ENCODE assay signal across 1 cellular context in the genomic region with DNA sequence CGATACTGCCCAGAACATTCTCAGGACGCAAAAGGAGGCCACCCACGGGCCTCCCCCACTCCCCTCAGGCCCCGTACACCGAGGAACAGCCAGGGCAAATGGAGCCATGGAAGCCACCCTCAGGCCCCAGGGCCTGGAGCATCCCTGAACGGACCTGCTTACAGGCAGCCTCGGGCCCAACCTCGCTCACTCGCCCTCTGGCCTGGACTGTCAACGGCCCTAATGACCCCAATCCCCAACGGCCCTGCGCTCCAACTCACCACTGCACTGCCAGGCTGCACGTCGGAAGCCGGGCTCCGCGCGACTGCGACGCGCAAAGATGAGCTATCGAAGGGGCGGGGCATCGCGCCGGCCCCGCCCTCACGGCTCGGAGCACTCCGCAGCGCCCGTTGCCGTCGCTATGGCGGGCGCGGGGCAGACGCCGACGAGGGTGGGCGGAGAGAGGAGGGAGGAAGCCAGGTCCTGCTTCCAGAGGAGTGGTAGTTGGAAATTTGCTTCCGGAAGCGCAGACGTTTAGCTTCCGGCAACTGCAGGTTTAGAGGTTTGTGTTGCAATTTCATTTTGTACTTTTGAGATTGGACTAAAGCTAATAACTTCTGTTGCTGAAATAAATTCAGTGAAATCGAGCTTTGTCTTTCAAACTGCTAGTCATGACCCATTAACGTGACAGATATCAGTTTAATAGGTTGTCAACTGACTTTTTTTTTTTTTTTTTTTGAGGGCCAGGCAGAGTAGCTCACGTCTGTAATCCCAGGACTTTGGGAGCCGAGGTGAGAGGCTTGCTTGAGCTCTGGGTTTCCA.
TF ChIP-seq lines count a peak whose summit lies in the region.

A gene (minus strand): TSS at position 308 of the 801 bp plus-strand sequence. CDS start 3,923 bp downstream, outside the sequence.

TF ChIP-seq in HEK293, 187 proteins besides CTCF, POLR2A, EP300 and RAD21 (continued from another document and continues in another):
- TF ChIP-seq, protein P1, sequence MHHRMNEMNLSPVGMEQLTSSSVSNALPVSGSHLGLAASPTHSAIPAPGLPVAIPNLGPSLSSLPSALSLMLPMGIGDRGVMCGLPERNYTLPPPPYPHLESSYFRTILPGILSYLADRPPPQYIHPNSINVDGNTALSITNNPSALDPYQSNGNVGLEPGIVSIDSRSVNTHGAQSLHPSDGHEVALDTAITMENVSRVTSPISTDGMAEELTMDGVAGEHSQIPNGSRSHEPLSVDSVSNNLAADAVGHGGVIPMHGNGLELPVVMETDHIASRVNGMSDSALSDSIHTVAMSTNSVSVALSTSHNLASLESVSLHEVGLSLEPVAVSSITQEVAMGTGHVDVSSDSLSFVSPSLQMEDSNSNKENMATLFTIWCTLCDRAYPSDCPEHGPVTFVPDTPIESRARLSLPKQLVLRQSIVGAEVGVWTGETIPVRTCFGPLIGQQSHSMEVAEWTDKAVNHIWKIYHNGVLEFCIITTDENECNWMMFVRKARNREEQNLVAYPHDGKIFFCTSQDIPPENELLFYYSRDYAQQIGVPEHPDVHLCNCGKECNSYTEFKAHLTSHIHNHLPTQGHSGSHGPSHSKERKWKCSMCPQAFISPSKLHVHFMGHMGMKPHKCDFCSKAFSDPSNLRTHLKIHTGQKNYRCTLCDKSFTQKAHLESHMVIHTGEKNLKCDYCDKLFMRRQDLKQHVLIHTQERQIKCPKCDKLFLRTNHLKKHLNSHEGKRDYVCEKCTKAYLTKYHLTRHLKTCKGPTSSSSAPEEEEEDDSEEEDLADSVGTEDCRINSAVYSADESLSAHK (tag by site-specific recombination; IDR thresholded peaks at IDR 0.05) = no peak
- TF ChIP-seq TCF7L2 (IDR thresholded peaks at IDR 0.05; ENCODE audit: borderline replicate concordance, low read depth, low read length) (no peak), ZNF174 (tag by site-specific recombination; IDR thresholded peaks at IDR 0.05) (no peak), ZNF366 (tag by site-specific recombination; conservative IDR thresholded peaks at IDR 0.05) (0 out of 2 replicates have a peak, but pooled peaks have one; percentile 28), SP7 (tag by site-specific recombination; IDR thresholded peaks at IDR 0.05) (peak; percentile 71), ZNF76 (tag by site-specific recombination; IDR thresholded peaks at IDR 0.05; ENCODE audit: borderline replicate concordance, low read depth) (peak; percentile 63; the same call in 1 of the 2 replicates), ZSCAN23 (tag by site-specific recombination; IDR thresholded peaks at IDR 0.05) (no peak), KLF8 (tag by site-specific recombination; IDR thresholded peaks at IDR 0.05) (peak; percentile 71), ZFHX2 (tag by site-specific recombination; conservative IDR thresholded peaks at IDR 0.05) (peak; percentile 69), GLIS2 (tag by site-specific recombination; IDR thresholded peaks at IDR 0.05) (peak; percentile 27; the same call in 1 of the 2 replicates), ZNF341 (tag by site-specific recombination; IDR thresholded peaks at IDR 0.05; ENCODE audit: low read depth) (0 out of 2 replicates have a peak, but pooled peaks have one; percentile 42), IKZF3 (tag by site-specific recombination; IDR thresholded peaks at IDR 0.05) (peak; percentile 94), ZNF660 (tag by site-specific recombination; IDR thresholded peaks at IDR 0.05) (0 out of 2 replicates have a peak, but pooled peaks have one; percentile 55), KLF9 (tag by site-specific recombination; IDR thresholded peaks at IDR 0.05; ENCODE audit: low read depth) (peak; percentile 82), ZNF112 (tag by site-specific recombination; IDR thresholded peaks at IDR 0.05) (no peak), ZBTB1 (tag by site-specific recombination; IDR thresholded peaks at IDR 0.05) (no peak), PRDM1 (tag by site-specific recombination; IDR thresholded peaks at IDR 0.05) (no peak), KLF16 (tag by site-specific recombination; IDR thresholded peaks at IDR 0.05) (peak; percentile 86), ZNF175 (tag by site-specific recombination; IDR thresholded peaks at IDR 0.05) (no peak), ZNF529 (tag by site-specific recombination; IDR thresholded peaks at IDR 0.05; ENCODE audit: insufficient replicate concordance) (no peak), SP2 (tag by site-specific recombination; IDR thresholded peaks at IDR 0.05) (peak; percentile 97), FEZF1 (tag by site-specific recombination; IDR thresholded peaks at IDR 0.05) (no peak), ZNF600 (tag by site-specific recombination; IDR thresholded peaks at IDR 0.05) (peak; percentile 99), ZEB2 (tag by site-specific recombination; IDR thresholded peaks at IDR 0.05) (peak; percentile 80), ZNF404 (tag by site-specific recombination; IDR thresholded peaks at IDR 0.05) (no peak)
- TF ChIP-seq, protein P2, sequence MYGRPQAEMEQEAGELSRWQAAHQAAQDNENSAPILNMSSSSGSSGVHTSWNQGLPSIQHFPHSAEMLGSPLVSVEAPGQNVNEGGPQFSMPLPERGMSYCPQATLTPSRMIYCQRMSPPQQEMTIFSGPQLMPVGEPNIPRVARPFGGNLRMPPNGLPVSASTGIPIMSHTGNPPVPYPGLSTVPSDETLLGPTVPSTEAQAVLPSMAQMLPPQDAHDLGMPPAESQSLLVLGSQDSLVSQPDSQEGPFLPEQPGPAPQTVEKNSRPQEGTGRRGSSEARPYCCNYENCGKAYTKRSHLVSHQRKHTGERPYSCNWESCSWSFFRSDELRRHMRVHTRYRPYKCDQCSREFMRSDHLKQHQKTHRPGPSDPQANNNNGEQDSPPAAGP (tag by site-specific recombination; IDR thresholded peaks at IDR 0.05) = peak; percentile 48; the same call in 1 of the 2 replicates
- TF ChIP-seq, protein P3, sequence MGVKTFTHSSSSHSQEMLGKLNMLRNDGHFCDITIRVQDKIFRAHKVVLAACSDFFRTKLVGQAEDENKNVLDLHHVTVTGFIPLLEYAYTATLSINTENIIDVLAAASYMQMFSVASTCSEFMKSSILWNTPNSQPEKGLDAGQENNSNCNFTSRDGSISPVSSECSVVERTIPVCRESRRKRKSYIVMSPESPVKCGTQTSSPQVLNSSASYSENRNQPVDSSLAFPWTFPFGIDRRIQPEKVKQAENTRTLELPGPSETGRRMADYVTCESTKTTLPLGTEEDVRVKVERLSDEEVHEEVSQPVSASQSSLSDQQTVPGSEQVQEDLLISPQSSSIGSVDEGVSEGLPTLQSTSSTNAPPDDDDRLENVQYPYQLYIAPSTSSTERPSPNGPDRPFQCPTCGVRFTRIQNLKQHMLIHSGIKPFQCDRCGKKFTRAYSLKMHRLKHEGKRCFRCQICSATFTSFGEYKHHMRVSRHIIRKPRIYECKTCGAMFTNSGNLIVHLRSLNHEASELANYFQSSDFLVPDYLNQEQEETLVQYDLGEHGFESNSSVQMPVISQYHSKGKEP (tag by site-specific recombination; IDR thresholded peaks at IDR 0.05) = peak; percentile 32; the same call in 1 of the 2 replicates
- TF ChIP-seq, protein P4, sequence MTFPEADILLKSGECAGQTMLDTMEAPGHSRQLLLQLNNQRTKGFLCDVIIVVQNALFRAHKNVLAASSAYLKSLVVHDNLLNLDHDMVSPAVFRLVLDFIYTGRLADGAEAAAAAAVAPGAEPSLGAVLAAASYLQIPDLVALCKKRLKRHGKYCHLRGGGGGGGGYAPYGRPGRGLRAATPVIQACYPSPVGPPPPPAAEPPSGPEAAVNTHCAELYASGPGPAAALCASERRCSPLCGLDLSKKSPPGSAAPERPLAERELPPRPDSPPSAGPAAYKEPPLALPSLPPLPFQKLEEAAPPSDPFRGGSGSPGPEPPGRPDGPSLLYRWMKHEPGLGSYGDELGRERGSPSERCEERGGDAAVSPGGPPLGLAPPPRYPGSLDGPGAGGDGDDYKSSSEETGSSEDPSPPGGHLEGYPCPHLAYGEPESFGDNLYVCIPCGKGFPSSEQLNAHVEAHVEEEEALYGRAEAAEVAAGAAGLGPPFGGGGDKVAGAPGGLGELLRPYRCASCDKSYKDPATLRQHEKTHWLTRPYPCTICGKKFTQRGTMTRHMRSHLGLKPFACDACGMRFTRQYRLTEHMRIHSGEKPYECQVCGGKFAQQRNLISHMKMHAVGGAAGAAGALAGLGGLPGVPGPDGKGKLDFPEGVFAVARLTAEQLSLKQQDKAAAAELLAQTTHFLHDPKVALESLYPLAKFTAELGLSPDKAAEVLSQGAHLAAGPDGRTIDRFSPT (tag by site-specific recombination; IDR thresholded peaks at IDR 0.05) = peak; percentile 51; the same call in 1 of the 2 replicates
- TF ChIP-seq, protein P5, sequence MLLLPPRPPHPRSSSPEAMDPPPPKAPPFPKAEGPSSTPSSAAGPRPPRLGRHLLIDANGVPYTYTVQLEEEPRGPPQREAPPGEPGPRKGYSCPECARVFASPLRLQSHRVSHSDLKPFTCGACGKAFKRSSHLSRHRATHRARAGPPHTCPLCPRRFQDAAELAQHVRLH (tag by site-specific recombination; IDR thresholded peaks at IDR 0.05) = 0 out of 2 replicates have a peak, but pooled peaks have one; percentile 28
- TF ChIP-seq, protein P6, sequence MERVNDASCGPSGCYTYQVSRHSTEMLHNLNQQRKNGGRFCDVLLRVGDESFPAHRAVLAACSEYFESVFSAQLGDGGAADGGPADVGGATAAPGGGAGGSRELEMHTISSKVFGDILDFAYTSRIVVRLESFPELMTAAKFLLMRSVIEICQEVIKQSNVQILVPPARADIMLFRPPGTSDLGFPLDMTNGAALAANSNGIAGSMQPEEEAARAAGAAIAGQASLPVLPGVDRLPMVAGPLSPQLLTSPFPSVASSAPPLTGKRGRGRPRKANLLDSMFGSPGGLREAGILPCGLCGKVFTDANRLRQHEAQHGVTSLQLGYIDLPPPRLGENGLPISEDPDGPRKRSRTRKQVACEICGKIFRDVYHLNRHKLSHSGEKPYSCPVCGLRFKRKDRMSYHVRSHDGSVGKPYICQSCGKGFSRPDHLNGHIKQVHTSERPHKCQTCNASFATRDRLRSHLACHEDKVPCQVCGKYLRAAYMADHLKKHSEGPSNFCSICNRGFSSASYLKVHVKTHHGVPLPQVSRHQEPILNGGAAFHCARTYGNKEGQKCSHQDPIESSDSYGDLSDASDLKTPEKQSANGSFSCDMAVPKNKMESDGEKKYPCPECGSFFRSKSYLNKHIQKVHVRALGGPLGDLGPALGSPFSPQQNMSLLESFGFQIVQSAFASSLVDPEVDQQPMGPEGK (tag by site-specific recombination; IDR thresholded peaks at IDR 0.05) = peak; percentile 61
- TF ChIP-seq, protein P7, sequence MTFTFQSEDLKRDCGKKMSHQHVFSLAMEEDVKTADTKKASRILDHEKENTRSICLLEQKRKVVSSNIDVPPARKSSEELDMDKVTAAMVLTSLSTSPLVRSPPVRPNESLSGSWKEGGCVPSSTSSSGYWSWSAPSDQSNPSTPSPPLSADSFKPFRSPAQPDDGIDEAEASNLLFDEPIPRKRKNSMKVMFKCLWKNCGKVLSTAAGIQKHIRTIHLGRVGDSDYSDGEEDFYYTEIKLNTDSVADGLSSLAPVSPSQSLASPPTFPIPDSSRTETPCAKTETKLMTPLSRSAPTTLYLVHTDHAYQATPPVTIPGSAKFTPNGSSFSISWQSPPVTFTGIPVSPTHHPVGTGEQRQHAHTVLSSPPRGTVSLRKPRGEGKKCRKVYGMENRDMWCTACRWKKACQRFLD (tag by site-specific recombination; IDR thresholded peaks at IDR 0.05) = peak; percentile 72
- TF ChIP-seq, protein P8, sequence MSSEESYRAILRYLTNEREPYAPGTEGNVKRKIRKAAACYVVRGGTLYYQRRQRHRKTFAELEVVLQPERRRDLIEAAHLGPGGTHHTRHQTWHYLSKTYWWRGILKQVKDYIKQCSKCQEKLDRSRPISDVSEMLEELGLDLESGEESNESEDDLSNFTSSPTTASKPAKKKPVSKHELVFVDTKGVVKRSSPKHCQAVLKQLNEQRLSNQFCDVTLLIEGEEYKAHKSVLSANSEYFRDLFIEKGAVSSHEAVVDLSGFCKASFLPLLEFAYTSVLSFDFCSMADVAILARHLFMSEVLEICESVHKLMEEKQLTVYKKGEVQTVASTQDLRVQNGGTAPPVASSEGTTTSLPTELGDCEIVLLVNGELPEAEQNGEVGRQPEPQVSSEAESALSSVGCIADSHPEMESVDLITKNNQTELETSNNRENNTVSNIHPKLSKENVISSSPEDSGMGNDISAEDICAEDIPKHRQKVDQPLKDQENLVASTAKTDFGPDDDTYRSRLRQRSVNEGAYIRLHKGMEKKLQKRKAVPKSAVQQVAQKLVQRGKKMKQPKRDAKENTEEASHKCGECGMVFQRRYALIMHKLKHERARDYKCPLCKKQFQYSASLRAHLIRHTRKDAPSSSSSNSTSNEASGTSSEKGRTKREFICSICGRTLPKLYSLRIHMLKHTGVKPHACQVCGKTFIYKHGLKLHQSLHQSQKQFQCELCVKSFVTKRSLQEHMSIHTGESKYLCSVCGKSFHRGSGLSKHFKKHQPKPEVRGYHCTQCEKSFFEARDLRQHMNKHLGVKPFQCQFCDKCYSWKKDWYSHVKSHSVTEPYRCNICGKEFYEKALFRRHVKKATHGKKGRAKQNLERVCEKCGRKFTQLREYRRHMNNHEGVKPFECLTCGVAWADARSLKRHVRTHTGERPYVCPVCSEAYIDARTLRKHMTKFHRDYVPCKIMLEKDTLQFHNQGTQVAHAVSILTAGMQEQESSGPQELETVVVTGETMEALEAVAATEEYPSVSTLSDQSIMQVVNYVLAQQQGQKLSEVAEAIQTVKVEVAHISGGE (tag by site-specific recombination; conservative IDR thresholded peaks at IDR 0.05; ENCODE audit: low read depth) = peak; percentile 94
- TF ChIP-seq, protein P9, sequence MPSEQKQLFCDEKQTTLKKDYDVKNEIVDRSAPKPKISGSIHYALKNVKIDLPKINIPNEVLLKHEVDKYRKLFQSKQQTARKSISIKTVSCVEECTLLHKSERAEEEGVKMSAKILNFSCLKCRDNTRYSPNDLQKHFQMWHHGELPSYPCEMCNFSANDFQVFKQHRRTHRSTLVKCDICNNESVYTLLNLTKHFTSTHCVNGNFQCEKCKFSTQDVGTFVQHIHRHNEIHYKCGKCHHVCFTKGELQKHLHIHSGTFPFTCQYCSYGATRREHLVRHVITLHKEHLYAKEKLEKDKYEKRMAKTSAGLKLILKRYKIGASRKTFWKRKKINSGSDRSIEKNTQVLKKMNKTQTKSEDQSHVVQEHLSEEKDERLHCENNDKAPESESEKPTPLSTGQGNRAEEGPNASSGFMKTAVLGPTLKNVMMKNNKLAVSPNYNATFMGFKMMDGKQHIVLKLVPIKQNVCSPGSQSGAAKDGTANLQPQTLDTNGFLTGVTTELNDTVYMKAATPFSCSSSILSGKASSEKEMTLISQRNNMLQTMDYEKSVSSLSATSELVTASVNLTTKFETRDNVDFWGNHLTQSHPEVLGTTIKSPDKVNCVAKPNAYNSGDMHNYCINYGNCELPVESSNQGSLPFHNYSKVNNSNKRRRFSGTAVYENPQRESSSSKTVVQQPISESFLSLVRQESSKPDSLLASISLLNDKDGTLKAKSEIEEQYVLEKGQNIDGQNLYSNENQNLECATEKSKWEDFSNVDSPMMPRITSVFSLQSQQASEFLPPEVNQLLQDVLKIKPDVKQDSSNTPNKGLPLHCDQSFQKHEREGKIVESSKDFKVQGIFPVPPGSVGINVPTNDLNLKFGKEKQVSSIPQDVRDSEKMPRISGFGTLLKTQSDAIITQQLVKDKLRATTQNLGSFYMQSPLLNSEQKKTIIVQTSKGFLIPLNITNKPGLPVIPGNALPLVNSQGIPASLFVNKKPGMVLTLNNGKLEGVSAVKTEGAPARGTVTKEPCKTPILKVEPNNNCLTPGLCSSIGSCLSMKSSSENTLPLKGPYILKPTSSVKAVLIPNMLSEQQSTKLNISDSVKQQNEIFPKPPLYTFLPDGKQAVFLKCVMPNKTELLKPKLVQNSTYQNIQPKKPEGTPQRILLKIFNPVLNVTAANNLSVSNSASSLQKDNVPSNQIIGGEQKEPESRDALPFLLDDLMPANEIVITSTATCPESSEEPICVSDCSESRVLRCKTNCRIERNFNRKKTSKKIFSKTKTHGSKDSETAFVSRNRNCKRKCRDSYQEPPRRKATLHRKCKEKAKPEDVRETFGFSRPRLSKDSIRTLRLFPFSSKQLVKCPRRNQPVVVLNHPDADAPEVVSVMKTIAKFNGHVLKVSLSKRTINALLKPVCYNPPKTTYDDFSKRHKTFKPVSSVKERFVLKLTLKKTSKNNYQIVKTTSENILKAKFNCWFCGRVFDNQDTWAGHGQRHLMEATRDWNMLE (tag by site-specific recombination; conservative IDR thresholded peaks at IDR 0.05; ENCODE audit: low read depth) = peak; percentile 100
